ENCODE assay signal across 32 cellular contexts in the genomic region with DNA sequence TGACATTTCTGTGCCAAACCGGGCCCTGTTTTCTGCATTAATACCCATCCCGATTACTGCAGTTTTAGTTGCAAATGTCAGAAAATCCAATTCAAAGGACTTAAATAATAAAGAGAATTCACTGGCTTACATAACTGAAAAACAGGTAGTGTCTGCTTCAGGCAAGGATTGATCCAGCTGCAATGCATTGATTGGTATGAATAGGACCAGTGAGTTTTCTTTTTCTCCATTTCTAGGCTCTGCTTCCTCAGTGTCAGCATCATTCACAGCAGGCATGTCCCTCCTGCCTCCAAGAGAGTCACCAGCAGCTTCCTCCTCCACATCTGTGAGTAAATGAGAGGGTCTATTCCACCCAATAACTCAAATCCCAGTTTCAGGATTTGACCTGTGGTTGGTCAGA. TPM values are rescaled to one million over a fixed set of nuclear protein-coding genes. Genes with fewer than 3 reads are reported as not detected.
"Had no signal": no experiment of that assay in that cellular context is flagged by ENCODE, and none has a peak within 500 bp of the region (broad histone marks: within the 10 kb centered on the region; RNA-seq: fewer than 3 reads in every experiment).

No MANE protein-coding gene starts in this region.

- H3K27ac Mint-ChIP-seq: stimulated activated effector memory CD8-positive, alpha-beta T cell treated with anti-CD3 and anti-CD28 coated beads, Interleukin-12 subunit alpha, Interleukin-12 subunit beta, amount 100 ng/mL, for 72 hours; stimulated activated memory B cell treated with anti-CD40 and anti-IgM and Interleukin-4, amounts not matched to agents 10 μg/mL and 1 μg/mL and 100 μg/mL, for 72 hours; stimulated activated naive CD8-positive, alpha-beta T cell treated with anti-CD3 and anti-CD28 coated beads, Interleukin-15, amount 100 ng/mL, for 72 hours; stimulated activated naive CD8-positive, alpha-beta T cell treated with anti-CD3 and anti-CD28 coated beads, Interleukin-15, Interleukin-2, amounts not matched to agents 100 ng/mL and 50 ng/mL, for 24 hours; type B pancreatic cell had no signal

- H3K27ac ChIP-seq: stomach, suprapubic skin, testis, thoracic aorta, thyroid gland, tibial artery, tibial nerve, transverse colon, upper lobe of left lung, upper lobe of right lung, uterus, vagina had no signal

- H3K4me3 ChIP-seq: stomach, suprapubic skin, testis, thoracic aorta, thyroid gland, tibial artery, tibial nerve, transverse colon, upper lobe of left lung, upper lobe of right lung, uterus, vagina had no signal

- H3K27me3 ChIP-seq: testis, thyroid gland, transverse colon, upper lobe of left lung, upper lobe of right lung, uterus, vagina had no signal

- FAIRE-seq: urothelium cell line had no signal

- H3K9me3 ChIP-seq: stomach, suprapubic skin, testis, thoracic aorta, thyroid gland, tibial artery, tibial nerve, transverse colon, upper lobe of left lung, upper lobe of right lung, uterus, vagina had no signal

- DNase-seq: stimulated activated CD4-positive, alpha-beta T cell treated with anti-CD3 and anti-CD28 coated beads, Interleukin-2, amount 100 ng/mL, for 48 hours; stimulated activated CD4-positive, alpha-beta T cell treated with anti-CD3 and anti-CD28 coated beads, Interleukin-4, amount 100 ng/mL, for 1 hour; stimulated activated CD4-positive, alpha-beta T cell treated with anti-CD3 and anti-CD28 coated beads, Interleukin-4, amount 100 ng/mL, for 24 hours; stimulated activated CD4-positive, alpha-beta T cell treated with anti-CD3 and anti-CD28 coated beads, Interleukin-4, amount 100 ng/mL, for 4 hours; stimulated activated CD8-positive, alpha-beta memory T cell treated with anti-CD3 and anti-CD28 coated beads, Interleukin-4, amount 100 ng/mL, for 48 hours; stimulated activated naive CD4-positive, alpha-beta T cell; stimulated activated naive CD4-positive, alpha-beta T cell treated with Interleukin-2 at 50 U/mL for 16 hours; stimulated activated naive CD8-positive, alpha-beta T cell treated with anti-CD3 and anti-CD28 coated beads, Interleukin-15, amount 100 ng/mL, for 72 hours; stimulated activated naive CD8-positive, alpha-beta T cell treated with anti-CD3 and anti-CD28 coated beads, Interleukin-15, Interleukin-2, amounts not matched to agents 100 U/mL and 50 U/mL, for 24 hours; stomach; substantia nigra; testis; thyroid gland; tibial artery; transverse colon; trophoblast cell; upper lobe of left lung; upper lobe of right lung; uterus had no signal

- H3K36me3 ChIP-seq: stomach, suprapubic skin, thoracic aorta, thyroid gland, tibial artery, tibial nerve, transverse colon, upper lobe of left lung, upper lobe of right lung, uterus, vagina had no signal

- H3K4me1 ChIP-seq: stomach, suprapubic skin, testis, thyroid gland, tibial artery, tibial nerve, transverse colon, upper lobe of left lung, upper lobe of right lung, uterus, vagina had no signal

- H3K36me3 Mint-ChIP-seq: stimulated activated memory B cell treated with anti-CD40 and anti-IgM and Interleukin-4, amounts not matched to agents 10 μg/mL and 1 μg/mL and 100 μg/mL, for 72 hours; type B pancreatic cell had no signal

- H3K4me1 Mint-ChIP-seq: stimulated activated effector memory CD8-positive, alpha-beta T cell treated with anti-CD3 and anti-CD28 coated beads, Interleukin-12 subunit alpha, Interleukin-12 subunit beta, amount 100 ng/mL, for 72 hours; stimulated activated memory B cell treated with anti-CD40 and anti-IgM and Interleukin-4, amounts not matched to agents 10 μg/mL and 1 μg/mL and 100 μg/mL, for 72 hours; stimulated activated naive CD8-positive, alpha-beta T cell treated with anti-CD3 and anti-CD28 coated beads, Interleukin-15, amount 100 ng/mL, for 72 hours had no signal

- H3K9me3 Mint-ChIP-seq: stimulated activated effector memory CD8-positive, alpha-beta T cell treated with anti-CD3 and anti-CD28 coated beads, Interleukin-12 subunit alpha, Interleukin-12 subunit beta, amount 100 ng/mL, for 72 hours; stimulated activated memory B cell treated with anti-CD40 and anti-IgM and Interleukin-4, amounts not matched to agents 10 μg/mL and 1 μg/mL and 100 μg/mL, for 72 hours; stimulated activated naive CD8-positive, alpha-beta T cell treated with anti-CD3 and anti-CD28 coated beads, Interleukin-15, amount 100 ng/mL, for 72 hours; stimulated activated naive CD8-positive, alpha-beta T cell treated with anti-CD3 and anti-CD28 coated beads, Interleukin-15, Interleukin-2, amounts not matched to agents 100 ng/mL and 50 ng/mL, for 24 hours; type B pancreatic cell had no signal

- ATAC-seq: stimulated activated effector memory CD8-positive, alpha-beta T cell treated with anti-CD3 and anti-CD28 coated beads, Interleukin-12 subunit alpha, Interleukin-12 subunit beta, amount 100 ng/mL, for 72 hours; stimulated activated memory B cell treated with anti-CD40 and anti-IgM and Interleukin-4, amounts not matched to agents 10 μg/mL and 1 μg/mL and 100 μg/mL, for 72 hours; stimulated activated naive CD8-positive, alpha-beta T cell treated with anti-CD3 and anti-CD28 coated beads, Interleukin-15, amount 100 ng/mL, for 72 hours; stimulated activated naive CD8-positive, alpha-beta T cell treated with anti-CD3 and anti-CD28 coated beads, Interleukin-15, Interleukin-2, amounts not matched to agents 100 U/mL and 50 U/mL, for 24 hours; upper lobe of right lung had no signal

- H3K4me3 Mint-ChIP-seq: stimulated activated effector memory CD8-positive, alpha-beta T cell treated with anti-CD3 and anti-CD28 coated beads, Interleukin-12 subunit alpha, Interleukin-12 subunit beta, amount 100 ng/mL, for 72 hours; stimulated activated memory B cell treated with anti-CD40 and anti-IgM and Interleukin-4, amounts not matched to agents 10 μg/mL and 1 μg/mL and 100 μg/mL, for 72 hours; stimulated activated naive CD8-positive, alpha-beta T cell treated with anti-CD3 and anti-CD28 coated beads, Interleukin-15, amount 100 ng/mL, for 72 hours; stimulated activated naive CD8-positive, alpha-beta T cell treated with anti-CD3 and anti-CD28 coated beads, Interleukin-15, Interleukin-2, amounts not matched to agents 100 ng/mL and 50 ng/mL, for 24 hours; type B pancreatic cell had no signal

RNA-seq across cellular contexts. Expression of gene ACTL8, which starts 33.7 kb away (rescaled TPM):
- total RNA-seq: stomach, subcutaneous adipose tissue, suprapubic skin, temporal lobe, thoracic aorta, thyroid gland, tibial nerve, transverse colon, upper lobe of left lung, upper lobe of right lung, ureter, urinary bladder, uterus, vagina had no signal
- polyA plus RNA-seq: stomach, urinary bladder had no signal
